8 cellular contexts compared by ENCODE assay signal in genomic region chr1:1069061-1069710, GRCh38. TPM values are rescaled to one million over a fixed set of nuclear protein-coding genes. Genes with fewer than 3 reads are reported as not detected.
A peak's percentile ranks its signal among the peaks of the same experiment; 100 is the strongest.
DNase-seq lines count a peak whose midpoint lies in the region; ATAC-seq and TF ChIP-seq lines count a peak whose summit lies in the region.

No MANE protein-coding gene starts in this region.

- H3K27ac ChIP-seq in dorsolateral prefrontal cortex (no peak overlapping the region), lower lobe of right lung (no peak overlapping the region)

- peaks cover 14% of the 10 kb centered on the region for H3K4me1 ChIP-seq in lower lobe of right lung

- no peak for TF ChIP-seq CTCF in dorsolateral prefrontal cortex (IDR thresholded peaks at IDR 0.05 in 54 of 56, conservative IDR thresholded peaks at IDR 0.05 in 2 of 56; ENCODE audit: low read depth in 1 of 56, partially characterized antibody in 56 of 56)
- no peak for TF ChIP-seq CTCF in lower lobe of right lung (IDR thresholded peaks at IDR 0.05)

- no peaks in the 10 kb centered on the region for H3K36me3 ChIP-seq in lower lobe of right lung

- ATAC-seq in HG02623 (IDR thresholded peaks at IDR 0.05; ENCODE audit: unreplicated experiment) (peak; percentile 43), lower lobe of right lung (peak; percentile 80 to 82)

- DNase-seq in GM03348 (ENCODE audit: low spot score) (peak; percentile 90), NCI-H446 treated with DMSO at 0.1 percent for 48 hours (lab: John Stamatoyannopoulos, UW) (peak; percentile 18), dorsolateral prefrontal cortex (peak; percentile 53 to 81 (median 66)), lower lobe of right lung (peak; percentile 82), OCI-M2 (lab: John Stamatoyannopoulos, UW; ENCODE audit: unreplicated experiment) (no peak)
- peak; percentile 81 to 86 for DNase-seq in activated CD4-positive, alpha-beta T cell treated with anti-CD3 and anti-CD28 coated beads, Interleukin-2, amount 50 U/mL, for 24 hours (ENCODE audit: low read depth in 1 of 2, low spot score in 1 of 2)
- peak; percentile 82 to 90 (median 86) for DNase-seq in stimulated activated CD4-positive, alpha-beta T cell treated with anti-CD3 and anti-CD28 coated beads, TNF-alpha, amount 100 ng/mL, for 4 hours (ENCODE audit: low read depth in 3 of 3)

- H3K4me3 ChIP-seq in dorsolateral prefrontal cortex (peak overlapping the region; percentile 16 to 75 (median 56)), lower lobe of right lung (peak overlapping the region; percentile 58)

- no peaks in the 10 kb centered on the region for H3K9me3 ChIP-seq in lower lobe of right lung

- H3K27me3 ChIP-seq in dorsolateral prefrontal cortex: peaks cover 0 to 36% (median 9%) of the 10 kb centered on the region in 45 donors
- H3K27me3 ChIP-seq in lower lobe of right lung (ENCODE audit: low read depth): peaks cover 45% of the 10 kb centered on the region

- intact Hi-C loops in dorsolateral prefrontal cortex (cut with DNase I): loop anchor here in 1 of 2 donors (10.0 kb wide), 2 partner anchors 54 to 84 kb away; partner anchors contain the start of genes ISG15 and PERM1
- intact Hi-C loops in lower lobe of right lung (cut with DNase I): no loop called here

RNA-seq across cellular contexts. Expression of gene RNF223, which starts 4.9 kb away (rescaled TPM):
- total RNA-seq in dorsolateral prefrontal cortex (under 1 TPM in 2 of 120 experiments, not detected in 118; 0.28 to 0.63 TPM), lower lobe of right lung (0.65 TPM)

RNA-seq across cellular contexts. Expression of gene C1orf159, which starts 46.7 kb away (rescaled TPM):
- total RNA-seq in dorsolateral prefrontal cortex: 10 to 100 TPM; 14.3 to 35.0 (median 23.4) TPM
- 11.7 TPM for total RNA-seq in lower lobe of right lung

RNA-seq across cellular contexts. Expression of gene AGRN, which starts 49.3 kb away (rescaled TPM):
- 100 to 1,000 TPM in 70 of 120 experiments, 10 to 100 TPM in 50; 67.4 to 194 (median 105) TPM for total RNA-seq in dorsolateral prefrontal cortex
- total RNA-seq in lower lobe of right lung: 114 TPM

RNA-seq across cellular contexts. Expression of gene ISG15, which starts 55.9 kb away (rescaled TPM):
- total RNA-seq in dorsolateral prefrontal cortex (100 to 1,000 TPM in 3 of 120 experiments, 10 to 100 TPM in 113, 1 to 10 TPM in 4; 6.0 to 422 (median 18.9) TPM), lower lobe of right lung (76.9 TPM)
